ENCODE assay signal across 8 cellular contexts in genomic region chr7:149496642-149497391, GRCh38. TPM values are rescaled to one million over a fixed set of nuclear protein-coding genes. Genes with fewer than 3 reads are reported as not detected.
DNase-seq lines count a peak whose midpoint lies in the region; ATAC-seq and TF ChIP-seq lines count a peak whose summit lies in the region.

No MANE protein-coding gene starts in this region.

- H3K9me3 ChIP-seq in ascending aorta (no peaks in the 10 kb centered on the region), iPS DF 6.9 (ENCODE audit: control insufficient read depth, insufficient read depth, low read length) (no peaks in the 10 kb centered on the region), skeletal muscle satellite cell (replicated peaks; ENCODE audit: low read length) (no peaks in the 10 kb centered on the region)

- intact Hi-C loops in ascending aorta (cut with DNase I) = loop anchor here (1.0 to 10.0 kb wide), 7 partner anchors 36 to 340 kb away; partner anchors contain the start of genes ZNF212, ZNF777, ZNF783 and ZNF862

- ATAC-seq in GM18909 (IDR thresholded peaks at IDR 0.05; ENCODE audit: poor library complexity, unreplicated experiment) = peak; percentile 40
- peak; percentile 28 for ATAC-seq in HG03196 (IDR thresholded peaks at IDR 0.05; ENCODE audit: unreplicated experiment)

- H3K27me3 ChIP-seq in ascending aorta = no peaks in the 10 kb centered on the region
- 0 out of 2 replicates have a peak, but pooled peaks cover 2% of the 10 kb centered on the region for H3K27me3 ChIP-seq in iPS DF 6.9 (ENCODE audit: control insufficient read depth, insufficient read depth, low read length)
- H3K27me3 ChIP-seq in skeletal muscle satellite cell (ENCODE audit: control insufficient read depth, insufficient read depth, low read length) = peaks cover 19% of the 10 kb centered on the region

- H3K4me3 ChIP-seq in ascending aorta (peak overlapping the region; percentile 84 to 92), iPS DF 6.9 (ENCODE audit: low read length) (peak overlapping the region; percentile 73; the same call in 1 of the 2 replicates), skeletal muscle satellite cell (ENCODE audit: low read length) (peak overlapping the region; percentile 99)

- peak overlapping the region; percentile 87 to 89 for H3K27ac ChIP-seq in ascending aorta
- no peak overlapping the region for H3K27ac ChIP-seq in iPS DF 6.9 (ENCODE audit: low read length)

- peak overlapping the region; percentile 99 for H3K4me2 ChIP-seq in skeletal muscle satellite cell (ENCODE audit: low read length)

- DNase-seq in AG08395 (ENCODE audit: low spot score) = peak; percentile 35
- DNase-seq in T follicular helper cell (ENCODE audit: low read depth) = peak; percentile 31
- no peak for DNase-seq in ascending aorta (ENCODE audit: low spot score in 2 of 2)
- DNase-seq in iPS DF 6.9 (ENCODE audit: low read depth, low spot score) = no peak
- no peak for DNase-seq in NCI-H2196 (lab: John Stamatoyannopoulos, UW; ENCODE audit: unreplicated experiment)

- peak overlapping the region; percentile 97 for H3K9ac ChIP-seq in skeletal muscle satellite cell (ENCODE audit: low read depth, low read length)

- no CpG with 5 or more reads among the region's 51 CpGs for WGBS in iPS DF 6.9 (ENCODE audit: insufficient coverage, insufficient read length)

- H3K4me1 ChIP-seq in ascending aorta (peaks cover 6 to 11% of the 10 kb centered on the region in 2 donors), iPS DF 6.9 (ENCODE audit: control insufficient read depth, insufficient read depth, low read length) (no peaks in the 10 kb centered on the region; the same call in 1 of the 2 replicates), skeletal muscle satellite cell (ENCODE audit: control insufficient read depth, insufficient read depth, low read length) (peaks cover 19% of the 10 kb centered on the region)

- H3K36me3 ChIP-seq in ascending aorta = peaks cover 23 to 26% of the 10 kb centered on the region in 2 donors
- 0 out of 2 replicates have a peak, but pooled peaks cover 6% of the 10 kb centered on the region for H3K36me3 ChIP-seq in iPS DF 6.9 (ENCODE audit: control insufficient read depth, insufficient read depth, low read length)
- peaks cover 22% of the 10 kb centered on the region for H3K36me3 ChIP-seq in skeletal muscle satellite cell (ENCODE audit: insufficient read depth, low read length)

- no peak for TF ChIP-seq CTCF in ascending aorta (IDR thresholded peaks at IDR 0.05)

RNA-seq across cellular contexts. Expression of gene ZNF746, which starts 0.8 kb away (rescaled TPM):
- total RNA-seq in ascending aorta = 27.5 TPM
- total RNA-seq in skeletal muscle satellite cell (2012; rRNA removed) = 17.5 and 20.3 TPM in 2 replicates

RNA-seq across cellular contexts. Expression of gene ZNF777, which starts 36.0 kb away (rescaled TPM):
- 13.4 TPM for total RNA-seq in ascending aorta
- total RNA-seq in skeletal muscle satellite cell (2012; rRNA removed) = 7.9 and 8.4 TPM in 2 replicates

Comparison
In these comparisons a context has a peak if more than half of its experiments do, and no peak if none do; other contexts are left out.
1. DNase-seq: peak in AG08395 (single experiment) and T follicular helper cell (single experiment); none in ascending aorta (0 of 2), iPS DF 6.9 (single experiment) and NCI-H2196 (single experiment).
2. Peak in every context shown above with its lines, with median percentiles within 50 percentile points of each other: H3K4me3 ChIP-seq.